17 cellular contexts compared by ENCODE assay signal in the genomic region with DNA sequence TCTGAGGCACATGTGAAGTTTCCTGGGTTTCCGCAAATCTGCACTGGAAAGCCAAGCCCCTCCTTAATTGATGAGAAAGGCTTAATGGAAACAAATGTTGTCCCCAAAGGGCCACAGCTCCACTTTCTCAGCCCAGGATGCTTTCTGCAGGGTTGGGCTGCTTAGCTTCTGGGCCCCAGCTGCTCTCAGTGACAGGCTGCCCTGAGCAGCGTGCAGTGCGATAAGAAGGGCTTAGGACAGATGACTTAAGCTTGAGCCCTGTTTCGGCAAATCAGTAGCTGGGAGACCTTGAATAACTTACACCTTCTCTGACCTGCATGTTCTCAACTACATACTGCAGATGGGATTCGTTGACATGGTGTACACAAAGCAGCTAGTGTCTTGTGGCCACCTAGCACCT.
A peak's percentile ranks its signal among the peaks of the same experiment; 100 is the strongest.
DNase-seq lines count a peak whose midpoint lies in the region; ATAC-seq and TF ChIP-seq lines count a peak whose summit lies in the region.
"Had no signal": no experiment of that assay in that cellular context is flagged by ENCODE, and none has a peak within 500 bp of the region (broad histone marks: within the 10 kb centered on the region; RNA-seq: fewer than 3 reads in every experiment).

No MANE protein-coding gene starts in this region.

- H3K9ac ChIP-seq in parathyroid adenoma, result no peak overlapping the region

- H2AFZ ChIP-seq in parathyroid adenoma, result no peak overlapping the region

- ATAC-seq in GM21529 (IDR thresholded peaks at IDR 0.05; ENCODE audit: unreplicated experiment), result no peak
- ATAC-seq: activated CD4-positive, CD25-positive, alpha-beta regulatory T cell treated with anti-CD3 and anti-CD28 coated beads, Interleukin-2, amount 50 U/mL, for 24 hours had no signal

- H3K9me3 ChIP-seq in effector memory CD4-positive, alpha-beta T cell (ENCODE audit: control insufficient read depth, low read length), result no peaks in the 10 kb centered on the region
- no peaks in the 10 kb centered on the region for H3K9me3 ChIP-seq in parathyroid adenoma (ENCODE audit: control insufficient read depth, low read length)
- H3K9me3 ChIP-seq: ascending aorta, mucosa of descending colon had no signal

- no peaks in the 10 kb centered on the region for H3K36me3 ChIP-seq in effector memory CD4-positive, alpha-beta T cell (ENCODE audit: control insufficient read depth, insufficient read depth, low read length)
- no peaks in the 10 kb centered on the region for H3K36me3 ChIP-seq in parathyroid adenoma (ENCODE audit: control insufficient read depth, insufficient read depth, low read length)
- H3K36me3 ChIP-seq: ascending aorta had no signal

- no peaks in the 10 kb centered on the region for H3K27me3 ChIP-seq in effector memory CD4-positive, alpha-beta T cell (replicated peaks; ENCODE audit: control insufficient read depth, insufficient read depth, low read length, poor library complexity, severe bottlenecking)
- no peaks in the 10 kb centered on the region for H3K27me3 ChIP-seq in parathyroid adenoma (ENCODE audit: control insufficient read depth, insufficient read depth, low read length)
- H3K27me3 ChIP-seq: ascending aorta had no signal

- peaks cover 32% of the 10 kb centered on the region for H3K4me1 ChIP-seq in effector memory CD4-positive, alpha-beta T cell (ENCODE audit: control insufficient read depth, insufficient read depth, low read length, poor library complexity, severe bottlenecking)
- H3K4me1 ChIP-seq in parathyroid adenoma, result peaks cover 17% of the 10 kb centered on the region
- H3K4me1 ChIP-seq: ascending aorta had no signal

- TF ChIP-seq CTCF in parathyroid adenoma (IDR thresholded peaks at IDR 0.05), result no peak

- peak overlapping the region; percentile 14 for H3K4me3 ChIP-seq in effector memory CD4-positive, alpha-beta T cell (ENCODE audit: insufficient read depth, low read depth, low read length, poor library complexity, severe bottlenecking)
- H3K4me3 ChIP-seq in parathyroid adenoma (ENCODE audit: low read depth, low read length), result no peak overlapping the region
- H3K4me3 ChIP-seq: ascending aorta, mucosa of descending colon had no signal

- H3K4me2 ChIP-seq in parathyroid adenoma (ENCODE audit: low read length), result no peak overlapping the region

- DNase-seq in D341Med (ENCODE audit: low spot score) (peak; percentile 85), NCI-H524 treated with DMSO at 0.1 percent for 48 hours (lab: John Stamatoyannopoulos, UW) (peak; percentile 69), DMS153 treated with DMSO at 0.1 percent for 48 hours (lab: John Stamatoyannopoulos, UW; ENCODE audit: unreplicated experiment) (no peak), NCI-H345 treated with DMSO at 0.1 percent for 48 hours (lab: John Stamatoyannopoulos, UW; ENCODE audit: unreplicated experiment) (no peak)
- no peak for DNase-seq in effector memory CD4-positive, alpha-beta T cell
- DNase-seq: activated gamma-delta T cell treated with Interleukin-2 at 50 U/mL for 16 hours; foreskin fibroblast; left colon; NCI-H187; NCI-H446; SHP77 treated with DMSO at 0.1 percent for 48 hours; stimulated activated CD4-positive, alpha-beta T cell treated with anti-CD3 and anti-CD28 coated beads, Interleukin-2, amount 100 ng/mL, for 48 hours had no signal

- H3K27ac ChIP-seq in effector memory CD4-positive, alpha-beta T cell (ENCODE audit: insufficient read depth, low read length, poor library complexity, severe bottlenecking), result no peak overlapping the region
- peak overlapping the region; percentile 18 for H3K27ac ChIP-seq in parathyroid adenoma
- H3K27ac ChIP-seq: ascending aorta had no signal

- H3K79me2 ChIP-seq in parathyroid adenoma, result peaks cover 13% of the 10 kb centered on the region

Comparison
In these comparisons a context has a peak if more than half of its experiments do, and no peak if none do; other contexts are left out.
1. DNase-seq: peak in D341Med (single experiment) and NCI-H524 treated with DMSO at 0.1 percent for 48 hours (single experiment); none in effector memory CD4-positive, alpha-beta T cell (0 of 3), DMS153 treated with DMSO at 0.1 percent for 48 hours (single experiment) and NCI-H345 treated with DMSO at 0.1 percent for 48 hours (single experiment).